ENCODE assay signal across 12 cellular contexts in the genomic region with DNA sequence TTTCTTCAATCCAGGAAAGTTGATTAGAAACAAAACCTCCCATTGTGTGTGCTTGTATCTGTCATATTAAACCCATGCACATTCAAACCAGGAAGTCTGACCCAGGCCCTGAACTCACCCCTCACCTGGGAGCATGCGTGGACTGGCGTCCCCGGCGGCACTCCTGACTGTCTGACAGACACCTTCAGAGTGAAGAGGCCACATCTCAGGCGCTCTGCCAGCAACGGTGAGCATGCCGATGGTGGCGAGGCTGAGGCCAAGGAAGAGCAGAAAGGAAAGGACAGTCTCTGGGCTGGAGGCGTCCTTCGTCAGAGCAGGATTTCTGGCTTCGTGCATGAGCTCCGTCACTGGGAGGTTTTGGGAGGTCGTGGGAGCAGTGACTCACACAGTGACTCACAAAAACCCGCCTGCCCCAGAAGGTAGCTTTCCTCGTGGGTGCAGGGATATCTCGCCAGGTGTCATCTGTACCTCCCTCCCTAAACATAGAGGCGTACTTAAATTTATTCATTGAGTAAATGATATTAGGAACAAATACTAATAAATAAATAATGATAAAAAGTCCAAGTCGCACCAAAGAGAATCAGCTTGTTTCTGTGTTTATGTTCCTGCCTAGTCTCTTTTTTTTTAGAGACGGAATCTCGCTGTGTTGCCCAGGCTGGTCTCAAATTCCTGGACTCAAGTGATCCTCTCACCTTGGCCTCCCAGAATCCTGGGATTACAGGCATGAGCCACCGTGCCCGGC. TPM values are rescaled to one million over a fixed set of nuclear protein-coding genes. Genes with fewer than 3 reads are reported as not detected.
DNase-seq lines count a peak whose midpoint lies in the region; ATAC-seq and TF ChIP-seq lines count a peak whose summit lies in the region.
"Had no signal": no experiment of that assay in that cellular context is flagged by ENCODE, and none has a peak within 500 bp of the region (broad histone marks: within the 10 kb centered on the region; RNA-seq: fewer than 3 reads in every experiment).

No MANE protein-coding gene starts in this region.

- no peak overlapping the region for H3K4me3 Mint-ChIP-seq in Caco-2 (ENCODE audit: unreplicated experiment)
- H3K4me3 Mint-ChIP-seq: nephron had no signal

- no peak overlapping the region for H2BK15ac ChIP-seq in mesendoderm (replicated peaks; ENCODE audit: low read depth)

- no peak for TF ChIP-seq POLR2A in body of pancreas (IDR thresholded peaks at IDR 0.05)

- CTCF ChIA-PET in Caco-2 (lab: Charles Lee): no interaction called here

- no TSS peak for BruUV-seq in Caco-2 (replicated peaks; lab: Mats Ljungman, UMichigan)

- H3K79me1 ChIP-seq in mesendoderm (ENCODE audit: low read length): no peaks in the 10 kb centered on the region

- H3K18ac ChIP-seq in mesendoderm (ENCODE audit: low read length): no peak overlapping the region

- H3K27me3 Mint-ChIP-seq in Caco-2 (ENCODE audit: insufficient read depth, unreplicated experiment): no peaks in the 10 kb centered on the region

- H3K9ac ChIP-seq in mesendoderm (ENCODE audit: low read length): no peak overlapping the region

- intact Hi-C loops in Caco-2 (cut with micrococcal nuclease; ENCODE audit: unreplicated experiment): no loop called here
- intact Hi-C loops in body of pancreas (cut with DNase I): no loop called here

- H3K27ac Mint-ChIP-seq in Caco-2 (ENCODE audit: unreplicated experiment): peak overlapping the region; percentile 32
- H3K27ac Mint-ChIP-seq: nephron had no signal

- H3K27me3 ChIP-seq in Caco-2 (replicated peaks; ENCODE audit: control insufficient read depth, insufficient read depth, low read length) (no peaks in the 10 kb centered on the region), body of pancreas (no peaks in the 10 kb centered on the region), mesendoderm (ENCODE audit: insufficient read depth, low read length, poor library complexity) (no peaks in the 10 kb centered on the region)

- H3K36me3 Mint-ChIP-seq in Caco-2 (ENCODE audit: insufficient read depth, unreplicated experiment): no peaks in the 10 kb centered on the region

- 44 to 65% methylated on average over 18 to 22 of the region's 22 CpGs for WGBS in body of pancreas, 2 donors
- WGBS in mesendoderm (ENCODE audit: extremely low coverage, insufficient coverage, low lambda C conversion rate): no CpG with 5 or more reads among the region's 22 CpGs

- H2BK5ac ChIP-seq in mesendoderm (ENCODE audit: low read length): no peak overlapping the region

- DNase-seq in Caco-2 (peak in 1 of 2 experiments; percentile 51), HK-2 (ENCODE audit: unreplicated experiment) (peak; percentile 51), body of pancreas (peak in 3 of 4 donors; percentile 53 to 68 (median 54)), mesendoderm (peak; percentile 44), NCI-H748 (lab: John Stamatoyannopoulos, UW; ENCODE audit: unreplicated experiment) (no peak), medulla oblongata (ENCODE audit: extremely low spot score) (no peak)
- DNase-seq: COR-L47, NCI-H1694 treated with DMSO at 0.1 percent for 48 hours had no signal

- H3K56ac ChIP-seq in mesendoderm (ENCODE audit: low read length): no peak overlapping the region

- ATAC-seq in body of pancreas (peak; percentile 74), GM19467 (IDR thresholded peaks at IDR 0.05; ENCODE audit: unreplicated experiment) (no peak), GM21423 (IDR thresholded peaks at IDR 0.05; ENCODE audit: unreplicated experiment) (no peak)

- H3K4me1 ChIP-seq in Caco-2: peaks cover 14% of the 10 kb centered on the region; the same call in 1 of the 2 replicates
- peaks cover 10% of the 10 kb centered on the region for H3K4me1 ChIP-seq in body of pancreas
- H3K4me1 ChIP-seq in mesendoderm (ENCODE audit: control insufficient read depth, low read depth, low read length): no peaks in the 10 kb centered on the region

- H3K36me3 ChIP-seq in Caco-2 (ENCODE audit: control insufficient read depth, insufficient read depth, low read length): no peaks in the 10 kb centered on the region
- peaks cover 0 to 3% of the 10 kb centered on the region in 2 donors for H3K36me3 ChIP-seq in body of pancreas (replicated peaks in 1 of 2; ENCODE audit: insufficient read depth in 1 of 2, low read depth in 2 of 2)
- H3K36me3 ChIP-seq in mesendoderm (ENCODE audit: control insufficient read depth, insufficient read depth, low read length): no peaks in the 10 kb centered on the region

- no peak overlapping the region for H2AK5ac ChIP-seq in mesendoderm (ENCODE audit: low read length)

- H3K27ac ChIP-seq in body of pancreas (peak overlapping the region in 3 of 4 donors; percentile 6 to 82 (median 71)), mesendoderm (ENCODE audit: low read depth, low read length) (no peak overlapping the region)
- H3K27ac ChIP-seq: PC-9 had no signal

- POLR2A ChIA-PET in Caco-2 (lab: Charles Lee): no interaction called here

- no peak overlapping the region for H2BK120ac ChIP-seq in mesendoderm (ENCODE audit: low read depth, low read length)

- H3K4ac ChIP-seq in mesendoderm (ENCODE audit: low read depth, low read length): no peak overlapping the region

- H3K9me3 Mint-ChIP-seq in Caco-2 (ENCODE audit: unreplicated experiment): no peaks in the 10 kb centered on the region
- H3K9me3 Mint-ChIP-seq: nephron had no signal

- H3K4me1 Mint-ChIP-seq in Caco-2 (ENCODE audit: low read depth, unreplicated experiment): no peaks in the 10 kb centered on the region

- TF ChIP-seq CTCF in Caco-2 (IDR thresholded peaks at IDR 0.05; ENCODE audit: insufficient read depth in 1 of 2, low read depth in 1 of 2, low read length in 1 of 2, severe bottlenecking in 1 of 2, unreplicated experiment in 1 of 2) (no peak), body of pancreas (IDR thresholded peaks at IDR 0.05) (no peak)

- H3K4me2 ChIP-seq in mesendoderm (ENCODE audit: low read length): no peak overlapping the region
- H3K4me2 ChIP-seq: PC-9 had no signal

- H3K4me3 ChIP-seq in Caco-2 (ENCODE audit: low read depth, low read length) (no peak overlapping the region), body of pancreas (no peak overlapping the region), mesendoderm (ENCODE audit: low read length) (no peak overlapping the region)
- H3K4me3 ChIP-seq: PC-9 had no signal

- H3K23ac ChIP-seq in mesendoderm (ENCODE audit: low read length): no peak overlapping the region

- no peak overlapping the region for H4K8ac ChIP-seq in mesendoderm (ENCODE audit: low read depth, low read length)

- no peak overlapping the region for H4K5ac ChIP-seq in mesendoderm (ENCODE audit: low read length)

- H3K79me2 ChIP-seq in mesendoderm (ENCODE audit: control insufficient read depth, insufficient read depth, low read length): no peaks in the 10 kb centered on the region

- H3K9me3 ChIP-seq in Caco-2 (no peaks in the 10 kb centered on the region), body of pancreas (no peaks in the 10 kb centered on the region)

RNA-seq across cellular contexts. Expression of a gene that starts 13.5 kb away (rescaled TPM):
- total RNA-seq in Caco-2 (2022): 13.4 and 18.7 TPM in 2 replicates
- 10 to 100 TPM in 1 of 2 donors, 1 to 10 TPM in 1; 7.8 to 73.2 TPM for total RNA-seq in body of pancreas
- polyA plus RNA-seq in mesendoderm (2013, experiment 1 of 2): 3.1 TPM
- 2.8 TPM for polyA plus RNA-seq in mesendoderm (2013, experiment 2 of 2)

RNA-seq across cellular contexts. Expression of a gene that starts 16.9 kb away (rescaled TPM):
- total RNA-seq in Caco-2 (2022) (33.2 and 33.5 TPM in 2 replicates), body of pancreas (10 to 100 TPM; 36.6 to 46.8 TPM)
- polyA plus RNA-seq in mesendoderm (2013, experiment 1 of 2): 18.2 TPM
- polyA plus RNA-seq in mesendoderm (2013, experiment 2 of 2): 18.3 TPM

RNA-seq across cellular contexts. Expression of a gene that starts 52.7 kb away (rescaled TPM):
- total RNA-seq in Caco-2 (2022) (4.5 and 5.1 TPM in 2 replicates), body of pancreas (100 to 1,000 TPM in 1 of 2 donors, 10 to 100 TPM in 1; 47.8 to 142 TPM)
- 1.2 TPM for polyA plus RNA-seq in mesendoderm (2013, experiment 1 of 2)
- polyA plus RNA-seq in mesendoderm (2013, experiment 2 of 2): 1.7 TPM

RNA-seq across cellular contexts. Expression of a gene that starts 59.5 kb away (rescaled TPM):
- 57.3 and 58.6 TPM in 2 replicates for total RNA-seq in Caco-2 (2022)
- total RNA-seq in body of pancreas: 10 to 100 TPM; 11.2 to 32.0 TPM
- polyA plus RNA-seq in mesendoderm (2013, experiment 1 of 2): 98.9 TPM
- polyA plus RNA-seq in mesendoderm (2013, experiment 2 of 2): 97.0 TPM

Comparison
In these comparisons a context has a peak if more than half of its experiments do, and no peak if none do; other contexts are left out.
1. DNase-seq: peak in HK-2 (single experiment), body of pancreas (3 of 4) and mesendoderm (single experiment); none in NCI-H748 (single experiment) and medulla oblongata (single experiment).